18 cellular contexts compared by ENCODE assay signal in the genomic region with DNA sequence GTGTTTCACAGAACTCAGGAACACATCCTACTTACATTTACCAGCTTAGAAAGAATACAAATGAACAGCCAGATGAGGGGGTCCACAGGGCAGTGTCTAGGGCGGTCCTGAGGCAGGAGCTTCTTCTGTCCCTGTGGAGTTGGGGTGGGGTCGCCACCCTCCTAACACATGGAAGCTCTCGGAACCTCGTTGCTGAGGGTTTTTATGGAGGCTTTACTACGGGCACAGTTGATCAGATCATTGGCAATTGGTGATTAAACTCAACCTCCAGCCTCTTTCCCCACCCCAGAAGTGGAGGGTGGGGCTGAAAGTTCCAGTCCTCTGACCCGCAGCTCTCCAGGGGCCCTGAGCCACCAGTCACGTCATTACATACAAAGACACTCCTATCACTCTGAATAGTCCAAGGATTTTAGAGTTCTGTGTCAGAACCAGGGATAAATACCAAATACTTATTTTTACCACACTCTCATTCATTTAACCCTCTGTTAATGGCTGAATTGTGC.
"Had no signal": no experiment of that assay in that cellular context is flagged by ENCODE, and none has a peak within 500 bp of the region (broad histone marks: within the 10 kb centered on the region; RNA-seq: fewer than 3 reads in every experiment).

No MANE protein-coding gene starts in this region.

- H3K27ac Mint-ChIP-seq: activated T-cell treated with anti-CD3 and anti-CD28 coated beads, Interleukin-2, amount 50 U/mL, for 72 hours; natural killer cell; stimulated activated effector memory CD8-positive, alpha-beta T cell treated with anti-CD3 and anti-CD28 coated beads, Interleukin-12 subunit alpha, Interleukin-12 subunit beta, amount 100 ng/mL, for 72 hours; T-cell had no signal

- H3K4me2 ChIP-seq: SK-N-SH had no signal

- H3K4me1 Mint-ChIP-seq: natural killer cell; stimulated activated effector memory CD8-positive, alpha-beta T cell treated with anti-CD3 and anti-CD28 coated beads, Interleukin-12 subunit alpha, Interleukin-12 subunit beta, amount 100 ng/mL, for 72 hours; T-cell had no signal

- H3K27ac ChIP-seq: epithelial cell of prostate, ovary, tibial nerve, vagina had no signal

- H3K9ac ChIP-seq: SK-N-SH had no signal

- H3K4me1 ChIP-seq: tibial nerve had no signal

- H3K36me3 ChIP-seq: left lung, ovary, tibial nerve, vagina had no signal

- H3K4me3 Mint-ChIP-seq: activated T-cell treated with anti-CD3 and anti-CD28 coated beads, Interleukin-2, amount 50 U/mL, for 72 hours; natural killer cell; stimulated activated effector memory CD8-positive, alpha-beta T cell treated with anti-CD3 and anti-CD28 coated beads, Interleukin-12 subunit alpha, Interleukin-12 subunit beta, amount 100 ng/mL, for 72 hours; T-cell had no signal

- H3K4me3 ChIP-seq: left lung, ovary, tibial nerve, vagina had no signal

- H3K9me3 ChIP-seq: left lung, ovary, SK-N-SH, vagina had no signal

- H3K27me3 ChIP-seq: left lung, ovary, tibial nerve, vagina had no signal

- DNase-seq: activated naive CD4-positive, alpha-beta T cell; activated T-cell treated with anti-CD3 and anti-CD28 coated beads, Interleukin-2, amount 50 U/mL, for 72 hours; anterior cingulate cortex; effector memory CD4-positive, alpha-beta T cell; islet precursor cell; left lung; mesenchymal stem cell; natural killer cell; SK-N-SH; stimulated activated CD4-positive, alpha-beta T cell treated with anti-CD3 and anti-CD28 coated beads, Interleukin-12 subunit alpha, Interleukin-12 subunit beta, amount 100 ng/mL, for 4 hours; T-cell; T1000 had no signal

- H3K9me3 Mint-ChIP-seq: activated T-cell treated with anti-CD3 and anti-CD28 coated beads, Interleukin-2, amount 50 U/mL, for 72 hours; natural killer cell; stimulated activated effector memory CD8-positive, alpha-beta T cell treated with anti-CD3 and anti-CD28 coated beads, Interleukin-12 subunit alpha, Interleukin-12 subunit beta, amount 100 ng/mL, for 72 hours had no signal

- H3K36me3 Mint-ChIP-seq: natural killer cell; stimulated activated effector memory CD8-positive, alpha-beta T cell treated with anti-CD3 and anti-CD28 coated beads, Interleukin-12 subunit alpha, Interleukin-12 subunit beta, amount 100 ng/mL, for 72 hours; T-cell had no signal

- ATAC-seq: activated CD4-positive, CD25-positive, alpha-beta regulatory T cell treated with anti-CD3 and anti-CD28 coated beads, Interleukin-2, amount 50 U/mL, for 24 hours; activated T-cell treated with anti-CD3 and anti-CD28 coated beads, Interleukin-2, amount 50 U/mL, for 72 hours; left lung; natural killer cell; stimulated activated effector memory CD8-positive, alpha-beta T cell treated with anti-CD3 and anti-CD28 coated beads, Interleukin-12 subunit alpha, Interleukin-12 subunit beta, amount 100 ng/mL, for 72 hours; T-cell had no signal
